In the genomic region with DNA sequence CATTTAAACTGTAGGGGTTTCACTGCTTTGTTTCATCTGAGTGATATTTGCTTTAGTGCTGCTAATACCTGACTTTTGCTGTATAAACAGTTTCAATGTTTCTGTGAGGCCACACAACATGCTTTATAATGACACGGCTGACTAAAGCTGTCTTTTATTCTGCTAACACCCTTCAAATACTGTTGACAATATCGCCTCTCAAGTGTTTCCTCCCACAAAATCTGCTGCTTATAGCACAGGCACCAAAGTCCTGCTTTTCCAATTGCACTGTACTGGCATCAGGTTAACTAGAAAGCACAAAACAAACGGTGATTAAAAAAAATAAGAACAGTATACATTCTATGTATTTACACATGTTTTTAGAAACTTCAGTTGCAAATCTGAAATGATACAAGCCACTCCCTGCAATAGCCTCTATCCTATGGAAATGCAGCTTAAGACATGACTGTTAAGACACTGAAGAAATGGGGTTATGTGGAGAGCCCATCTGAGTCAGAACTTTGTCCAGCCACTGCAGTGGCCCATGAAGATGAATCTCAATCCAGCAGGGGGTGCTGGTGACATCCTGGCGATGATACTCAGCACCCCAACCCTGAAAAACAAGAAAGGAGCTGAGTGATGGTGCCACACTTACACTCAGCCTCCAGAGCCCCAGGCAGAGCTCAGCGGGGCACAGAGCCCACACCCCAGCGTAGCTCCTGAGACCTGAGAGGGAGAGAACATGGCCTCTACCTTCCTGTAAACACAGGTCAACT, we compare ENCODE assay signal across 8 cellular contexts. TPM values are rescaled to one million over a fixed set of nuclear protein-coding genes. Genes with fewer than 3 reads are reported as not detected.
A peak's percentile ranks its signal among the peaks of the same experiment; 100 is the strongest.
DNase-seq lines count a peak whose midpoint lies in the region; ATAC-seq and TF ChIP-seq lines count a peak whose summit lies in the region.

No MANE protein-coding gene starts in this region.

- TF ChIP-seq CTCF in MCF 10A (IDR thresholded peaks at IDR 0.05; ENCODE audit: unreplicated experiment) (no peak), breast epithelium (IDR thresholded peaks at IDR 0.05) (no peak), LNCaP clone FGC (IDR thresholded peaks at IDR 0.05; ENCODE audit: control insufficient read depth, extremely low read depth, insufficient read depth) (peak; percentile 32; the same call in 1 of the 2 replicates), choroid plexus epithelial cell (conservative IDR thresholded peaks at IDR 0.05; ENCODE audit: low read depth, low read length) (peak; percentile 49)

- peak; percentile 3 for DNase-seq in MCF 10A (ENCODE audit: unreplicated experiment)
- DNase-seq in breast epithelium (ENCODE audit: low spot score in 2 of 2), result no peak
- DNase-seq in LNCaP clone FGC (ENCODE audit: low read depth), result no peak
- DNase-seq in choroid plexus epithelial cell (ENCODE audit: low read depth), result peak; percentile 39
- DNase-seq in stimulated activated naive B cell treated with anti-CD40 and anti-IgM and Interleukin-4, amounts not matched to agents 10 μg/mL and 1 μg/mL and 100 μg/mL, for 72 hours, result no peak
- DNase-seq in NCI-H187 treated with DMSO at 0.1 percent for 48 hours (lab: John Stamatoyannopoulos, UW), result no peak
- no peak for DNase-seq in mucosa of gallbladder (ENCODE audit: low spot score)

- H3K9me3 ChIP-seq in breast epithelium, result no peaks in the 10 kb centered on the region

- no peak overlapping the region for H3K27ac ChIP-seq in breast epithelium

- H3K27ac Mint-ChIP-seq in MCF 10A (ENCODE audit: low read depth, unreplicated experiment), result no peak overlapping the region
- H3K27ac Mint-ChIP-seq in stimulated activated naive B cell treated with anti-CD40 and anti-IgM and Interleukin-4, amounts not matched to agents 10 μg/mL and 1 μg/mL and 100 μg/mL, for 72 hours, result no peak overlapping the region

- no peaks in the 10 kb centered on the region for H3K4me1 Mint-ChIP-seq in MCF 10A (ENCODE audit: insufficient read depth, unreplicated experiment)
- no peaks in the 10 kb centered on the region for H3K4me1 Mint-ChIP-seq in stimulated activated naive B cell treated with anti-CD40 and anti-IgM and Interleukin-4, amounts not matched to agents 10 μg/mL and 1 μg/mL and 100 μg/mL, for 72 hours

- no peaks in the 10 kb centered on the region for H3K36me3 Mint-ChIP-seq in MCF 10A (ENCODE audit: insufficient read depth, unreplicated experiment)
- peaks cover 0 to 4% of the 10 kb centered on the region in 2 donors for H3K36me3 Mint-ChIP-seq in stimulated activated naive B cell treated with anti-CD40 and anti-IgM and Interleukin-4, amounts not matched to agents 10 μg/mL and 1 μg/mL and 100 μg/mL, for 72 hours

- no peaks in the 10 kb centered on the region for H3K36me3 ChIP-seq in breast epithelium

- H3K9me3 Mint-ChIP-seq in MCF 10A (ENCODE audit: unreplicated experiment), result no peaks in the 10 kb centered on the region
- H3K9me3 Mint-ChIP-seq in stimulated activated naive B cell treated with anti-CD40 and anti-IgM and Interleukin-4, amounts not matched to agents 10 μg/mL and 1 μg/mL and 100 μg/mL, for 72 hours, result no peaks in the 10 kb centered on the region

- POLR2A ChIA-PET in MCF 10A (lab: Yijun Ruan, JAX), result interaction anchor here (0.5 to 1.0 kb wide), 3 partner anchors 33 to 210 kb away, joined by 3 read pairs; no protein-coding TSS in a partner anchor

- no peak for TF ChIP-seq POLR2A in breast epithelium (IDR thresholded peaks at IDR 0.05)

- H3K4me3 ChIP-seq in breast epithelium, result no peak overlapping the region
- no peak overlapping the region for H3K4me3 ChIP-seq in LNCaP clone FGC (ENCODE audit: low read depth, low read length)
- H3K4me3 ChIP-seq in choroid plexus epithelial cell (ENCODE audit: low read depth, low read length), result no peak overlapping the region

- H3K27me3 Mint-ChIP-seq in MCF 10A (ENCODE audit: insufficient read depth, unreplicated experiment), result no peaks in the 10 kb centered on the region
- H3K27me3 Mint-ChIP-seq in stimulated activated naive B cell treated with anti-CD40 and anti-IgM and Interleukin-4, amounts not matched to agents 10 μg/mL and 1 μg/mL and 100 μg/mL, for 72 hours, result peaks cover 9% of the 10 kb centered on the region in 2 donors

- no TSS peak for BruUV-seq in MCF 10A (replicated peaks; lab: Mats Ljungman, UMichigan)

- peak; percentile 45 to 46 for ATAC-seq in stimulated activated naive B cell treated with anti-CD40 and anti-IgM and Interleukin-4, amounts not matched to agents 10 μg/mL and 1 μg/mL and 100 μg/mL, for 72 hours (replicated peaks)
- no peak for ATAC-seq in GM18858 (IDR thresholded peaks at IDR 0.05; ENCODE audit: unreplicated experiment)

- CTCF ChIA-PET in MCF 10A (lab: Yijun Ruan, JAX), result interaction anchor here (0.7 to 1.5 kb wide), 4 partner anchors 10 to 58 kb away, joined by 3 to 7 read pairs (median 5); no protein-coding TSS in a partner anchor

- no peaks in the 10 kb centered on the region for H3K27me3 ChIP-seq in breast epithelium

- no peak overlapping the region for H3K4me3 Mint-ChIP-seq in MCF 10A (ENCODE audit: unreplicated experiment)
- H3K4me3 Mint-ChIP-seq in stimulated activated naive B cell treated with anti-CD40 and anti-IgM and Interleukin-4, amounts not matched to agents 10 μg/mL and 1 μg/mL and 100 μg/mL, for 72 hours, result no peak overlapping the region

- H3K4me1 ChIP-seq in breast epithelium, result no peaks in the 10 kb centered on the region

- intact Hi-C loops in MCF 10A (cut with micrococcal nuclease), result no loop called here
- intact Hi-C loops in breast epithelium (cut with DNase I; ENCODE audit: low total_unique reads), result no loop called here

RNA-seq across cellular contexts. Expression of a gene that starts 29.4 kb away (rescaled TPM):
- 6.1 and 8.1 TPM in 2 replicates for total RNA-seq in MCF 10A (2022)
- total RNA-seq in breast epithelium, result 1 to 10 TPM; 3.8 to 6.6 (median 5.9) TPM
- total RNA-seq in mucosa of gallbladder, result 4.4 TPM

Comparison
In these comparisons a context has a peak if more than half of its experiments do, and no peak if none do; other contexts are left out.
1. DNase-seq: peak in MCF 10A (single experiment) and choroid plexus epithelial cell (single experiment); none in breast epithelium (0 of 2), LNCaP clone FGC (single experiment), stimulated activated naive B cell treated with anti-CD40 and anti-IgM and Interleukin-4, amounts not matched to agents 10 μg/mL and 1 μg/mL and 100 μg/mL, for 72 hours (single experiment), NCI-H187 treated with DMSO at 0.1 percent for 48 hours (single experiment) and mucosa of gallbladder (single experiment).
2. CTCF ChIP-seq: peak in LNCaP clone FGC (single experiment) and choroid plexus epithelial cell (single experiment); none in MCF 10A (single experiment) and breast epithelium (0 of 3).